In genomic region chr11:18632841-18633240, GRCh38 we compare ENCODE assay signal across 9 cellular contexts. TPM values are rescaled to one million over a fixed set of nuclear protein-coding genes. Genes with fewer than 3 reads are reported as not detected.
DNase-seq lines count a peak whose midpoint lies in the region; ATAC-seq and TF ChIP-seq lines count a peak whose summit lies in the region.
"Had no signal": no experiment of that assay in that cellular context is flagged by ENCODE, and none has a peak within 500 bp of the region (broad histone marks: within the 10 kb centered on the region; RNA-seq: fewer than 3 reads in every experiment).

No MANE protein-coding gene starts in this region.

- H3K9me3 ChIP-seq in OCI-LY7 (ENCODE audit: low read length) (no peaks in the 10 kb centered on the region), endocrine pancreas (ENCODE audit: control insufficient read depth, low read length) (no peaks in the 10 kb centered on the region), trophoblast cell (ENCODE audit: insufficient read depth, low read depth, low read length) (no peaks in the 10 kb centered on the region)

- H3K4me2 ChIP-seq in OCI-LY7 (ENCODE audit: low read length) (peak overlapping the region; percentile 90), trophoblast cell (ENCODE audit: low read length) (peak overlapping the region; percentile 95)

- H3K18ac ChIP-seq in trophoblast cell (ENCODE audit: low read length), result no peak overlapping the region

- H3K27ac ChIP-seq in OCI-LY7 (ENCODE audit: low read depth, low read length, poor library complexity, severe bottlenecking), result no peak overlapping the region
- H3K27ac ChIP-seq in trophoblast cell (ENCODE audit: low read depth, low read length), result no peak overlapping the region

- no peak overlapping the region for H4K91ac ChIP-seq in trophoblast cell (ENCODE audit: low read depth, low read length)

- H3K27me3 ChIP-seq in endocrine pancreas (ENCODE audit: control insufficient read depth, insufficient read depth, low read length) (no peaks in the 10 kb centered on the region), trophoblast cell (ENCODE audit: insufficient read depth, low read length) (no peaks in the 10 kb centered on the region)

- H3K36me3 ChIP-seq in OCI-LY7 (ENCODE audit: insufficient read depth, low read length), result peaks cover 18% of the 10 kb centered on the region
- H3K36me3 ChIP-seq in endocrine pancreas (ENCODE audit: control insufficient read depth, insufficient read depth, low read length), result no peaks in the 10 kb centered on the region
- peaks cover 1 to 2% of the 10 kb centered on the region in 2 experiments for H3K36me3 ChIP-seq in trophoblast cell (ENCODE audit: control insufficient read depth in 1 of 2, insufficient read depth in 2 of 2, low read length in 2 of 2)

- intact Hi-C loops in OCI-LY7 (cut with micrococcal nuclease; ENCODE audit: unreplicated experiment), result loop anchor here (10.0 kb wide), 1 partner anchor 518 kb away; no protein-coding TSS in a partner anchor

- H3K14ac ChIP-seq in trophoblast cell (ENCODE audit: low read length), result no peak overlapping the region

- DNase-seq in ELR (ENCODE audit: low read depth) (peak; percentile 58), OCI-LY7 (ENCODE audit: low spot score) (no peak), trophoblast cell (peak in 1 of 2 donors; percentile 39), NCI-H446 (lab: John Stamatoyannopoulos, UW) (no peak), middle frontal gyrus (ENCODE audit: extremely low spot score, low spot score) (no peak)
- DNase-seq in central memory CD4-positive, alpha-beta T cell, result no peak

- H3K23ac ChIP-seq in trophoblast cell (ENCODE audit: low read length), result no peak overlapping the region

- H2BK5ac ChIP-seq in trophoblast cell (ENCODE audit: low read depth, low read length, poor library complexity), result no peak overlapping the region

- WGBS in trophoblast cell (ENCODE audit: extremely low coverage, insufficient coverage, insufficient read length), result no CpG with 5 or more reads among the region's 2 CpGs

- peak overlapping the region; percentile 90 for H3K4me3 ChIP-seq in OCI-LY7 (ENCODE audit: low read depth, low read length, poor library complexity, severe bottlenecking)
- H3K4me3 ChIP-seq in endocrine pancreas (ENCODE audit: control insufficient read depth, insufficient read depth, low read length), result peak overlapping the region; percentile 94
- no peak overlapping the region for H3K4me3 ChIP-seq in trophoblast cell (ENCODE audit: low read depth, low read length)

- no TSS peak for BruUV-seq in OCI-LY7 (replicated peaks; lab: Mats Ljungman, UMichigan)

- CTCF ChIA-PET in OCI-LY7 (lab: Charles Lee; ENCODE audit: unreplicated experiment), result interaction anchor here (1.5 to 1.6 kb wide), 2 partner anchors 11 to 99 kb away, joined by 3 to 6 read pairs; no protein-coding TSS in a partner anchor

- H2AFZ ChIP-seq in OCI-LY7 (ENCODE audit: low read length), result no peak overlapping the region
- H2AFZ ChIP-seq in trophoblast cell (ENCODE audit: insufficient read depth, low read length, poor library complexity), result no peak overlapping the region

- no peaks in the 10 kb centered on the region for H3K9me2 ChIP-seq in OCI-LY7 (ENCODE audit: insufficient read depth, low read length)

- H3K79me1 ChIP-seq in trophoblast cell (ENCODE audit: low read length), result peaks cover 9% of the 10 kb centered on the region

- H3K4me1 ChIP-seq in OCI-LY7 (ENCODE audit: insufficient read depth, low read length, poor library complexity, severe bottlenecking), result peaks cover 29% of the 10 kb centered on the region
- H3K4me1 ChIP-seq in endocrine pancreas (ENCODE audit: control insufficient read depth, insufficient read depth, low read length), result peaks cover 3% of the 10 kb centered on the region
- peaks cover 0 to 2% of the 10 kb centered on the region in 2 experiments for H3K4me1 ChIP-seq in trophoblast cell (ENCODE audit: control insufficient read depth in 1 of 2, insufficient read depth in 2 of 2, low read length in 2 of 2)

- H2BK12ac ChIP-seq in trophoblast cell (ENCODE audit: low read length), result no peak overlapping the region

- H4K20me1 ChIP-seq in OCI-LY7 (ENCODE audit: insufficient read depth, low read length), result no peaks in the 10 kb centered on the region

- POLR2A ChIA-PET in OCI-LY7 (lab: Charles Lee), result interaction anchor here (0.6 to 6.2 kb wide), 11 partner anchors 10 to 311 kb away, joined by 3 to 43 read pairs (median 4); partner anchors contain the start of genes GTF2H1, HPS5, LDHA and TSG101

- H3K79me2 ChIP-seq in OCI-LY7 (ENCODE audit: insufficient read depth, low read depth, low read length) (peaks cover 60% of the 10 kb centered on the region), trophoblast cell (ENCODE audit: control insufficient read depth, insufficient read depth, low read length, poor library complexity) (peaks cover 15% of the 10 kb centered on the region)

- H4K8ac ChIP-seq in trophoblast cell (ENCODE audit: low read depth, low read length), result no peak overlapping the region

- ATAC-seq in HG03457 (IDR thresholded peaks at IDR 0.05; ENCODE audit: unreplicated experiment), result no peak

- peak overlapping the region; percentile 97 for H3K4ac ChIP-seq in trophoblast cell (ENCODE audit: low read depth, low read length)

- H2AK5ac ChIP-seq in trophoblast cell (ENCODE audit: low read length), result no peak overlapping the region

- H3K9ac ChIP-seq in endocrine pancreas (ENCODE audit: control insufficient read depth, insufficient read depth, low read length) (no peak overlapping the region), trophoblast cell (ENCODE audit: low read length) (no peak overlapping the region)

- no peak overlapping the region for H4K12ac ChIP-seq in trophoblast cell (ENCODE audit: low read depth, low read length)

- no peak overlapping the region for H2BK120ac ChIP-seq in trophoblast cell (ENCODE audit: insufficient read depth, low read length, poor library complexity)

- TF ChIP-seq CTCF in OCI-LY7 (conservative IDR thresholded peaks at IDR 0.05; ENCODE audit: low read length), result no peak

RNA-seq across cellular contexts. Expression of gene SPTY2D1, which starts 1.3 kb away (rescaled TPM):
- 15.6 and 15.8 TPM in 2 replicates for total RNA-seq in OCI-LY7 (2014; rRNA removed; shearing (Covaris generic))
- total RNA-seq in OCI-LY7 (2022), result 15.8 and 16.9 TPM in 2 replicates
- polyA plus RNA-seq in trophoblast cell (2013), result 34.7 TPM in 2 replicates

RNA-seq across cellular contexts. Expression of gene MISFA, which starts 33.3 kb away (rescaled TPM):
- total RNA-seq in OCI-LY7 (2014; rRNA removed; shearing (Covaris generic)), result not detected in 2 replicates
- total RNA-seq in OCI-LY7 (2022), result 1.00 TPM in 1 of 2 replicates, not detected in the other
- 2.4 and 3.0 TPM in 2 replicates for polyA plus RNA-seq in trophoblast cell (2013)
- total RNA-seq: glomerular endothelial cell had no signal

RNA-seq across cellular contexts. Expression of gene UEVLD, which starts 44.3 kb away (rescaled TPM):
- 1.3 and 1.5 TPM in 2 replicates for total RNA-seq in OCI-LY7 (2014; rRNA removed; shearing (Covaris generic))
- total RNA-seq in OCI-LY7 (2022), result 3.5 and 4.7 TPM in 2 replicates
- polyA plus RNA-seq in trophoblast cell (2013), result 11.3 and 11.6 TPM in 2 replicates
